18 cellular contexts compared by ENCODE assay signal in genomic region chr3:178545337-178545736, GRCh38. TPM values are rescaled to one million over a fixed set of nuclear protein-coding genes. Genes with fewer than 3 reads are reported as not detected.
A peak's percentile ranks its signal among the peaks of the same experiment; 100 is the strongest.
DNase-seq lines count a peak whose midpoint lies in the region; ATAC-seq and TF ChIP-seq lines count a peak whose summit lies in the region.
"Had no signal": no experiment of that assay in that cellular context is flagged by ENCODE, and none has a peak within 500 bp of the region (broad histone marks: within the 10 kb centered on the region; RNA-seq: fewer than 3 reads in every experiment).

No MANE protein-coding gene starts in this region.

- H3K27me3 Mint-ChIP-seq in GM23338 (ENCODE audit: insufficient read depth, low read depth, poor library complexity), result peaks cover 3% of the 10 kb centered on the region
- H3K27me3 Mint-ChIP-seq: CD4-positive, CD25-positive, alpha-beta regulatory T cell had no signal

- H3K9me3 Mint-ChIP-seq in GM23338, result no peaks in the 10 kb centered on the region

- DNase-seq in GM12865 (ENCODE audit: low read depth) (peak; percentile 66), GM23338 (ENCODE audit: low spot score) (no peak), MM.1S (peak; percentile 61), NCI-H1930 (lab: John Stamatoyannopoulos, UW) (no peak), NCI-H128 (lab: John Stamatoyannopoulos, UW; ENCODE audit: unreplicated experiment) (no peak), nucleus accumbens (lab: John Stamatoyannopoulos, UW) (no peak), NCI-H2227 treated with DMSO at 0.1 percent for 48 hours (lab: John Stamatoyannopoulos, UW) (no peak)
- DNase-seq: ACHN; CD4-positive, CD25-positive, alpha-beta regulatory T cell; DMS53; HFFc6 had no signal

- H3K9me3 ChIP-seq in MM.1S (replicated peaks; ENCODE audit: insufficient read depth, low read length), result no peaks in the 10 kb centered on the region
- H3K9me3 ChIP-seq: BLaER1 treated with 17β-estradiol and CSF1 and Interleukin-3, amounts not matched to agents 10 nM and 100 nM; HAP-1 had no signal

- peak overlapping the region; percentile 21; the same call in 1 of the 2 replicates for H3K4me2 ChIP-seq in GM23338
- peak overlapping the region; percentile 56 for H3K4me2 ChIP-seq in MM.1S (ENCODE audit: low read depth, low read length)
- H3K4me2 ChIP-seq: BLaER1 treated with 17β-estradiol and CSF1 and Interleukin-3, amounts not matched to agents 10 nM and 100 nM had no signal

- H3K27ac ChIP-seq in GM23338 (ENCODE audit: low read depth), result no peak overlapping the region
- peak overlapping the region; percentile 32; the same call in 1 of the 2 replicates for H3K27ac ChIP-seq in MM.1S (ENCODE audit: low read length)
- H3K27ac ChIP-seq in VCaP, result peak overlapping the region; percentile 25; the same call in 1 of the 2 replicates
- H3K27ac ChIP-seq: BLaER1 treated with 17β-estradiol and CSF1 and Interleukin-3, amounts not matched to agents 10 nM and 100 nM; KMS-11 had no signal

- H3K4me3 Mint-ChIP-seq in GM23338, result no peak overlapping the region
- H3K4me3 Mint-ChIP-seq: CD4-positive, CD25-positive, alpha-beta regulatory T cell; HFFc6 had no signal

- H3K79me2 ChIP-seq in GM23338 (replicated peaks; ENCODE audit: insufficient read depth) (no peaks in the 10 kb centered on the region), MM.1S (ENCODE audit: low read length) (no peaks in the 10 kb centered on the region)

- H3K4me1 ChIP-seq in GM23338 (ENCODE audit: insufficient read depth), result peaks cover 27% of the 10 kb centered on the region
- H3K4me1 ChIP-seq in MM.1S (ENCODE audit: low read length), result peaks cover 34% of the 10 kb centered on the region
- H3K4me1 ChIP-seq: BLaER1 treated with 17β-estradiol and CSF1 and Interleukin-3, amounts not matched to agents 10 nM and 100 nM had no signal

- no peak for ATAC-seq in GM23338
- ATAC-seq: HepG2 had no signal

- H3F3A ChIP-seq in GM23338 (replicated peaks; ENCODE audit: low read depth) (no peaks in the 10 kb centered on the region), MM.1S (ENCODE audit: insufficient read depth, low read length) (0 out of 2 replicates have a peak, but pooled peaks cover 2% of the 10 kb centered on the region)

- no peaks in the 10 kb centered on the region for H3K27me3 ChIP-seq in GM23338 (ENCODE audit: insufficient read depth)
- no peaks in the 10 kb centered on the region for H3K27me3 ChIP-seq in MM.1S (replicated peaks; ENCODE audit: insufficient read depth, low read length)
- H3K27me3 ChIP-seq: BLaER1 treated with 17β-estradiol and CSF1 and Interleukin-3, amounts not matched to agents 10 nM and 100 nM had no signal

- peak overlapping the region; percentile 25 for H3K4me3 ChIP-seq in GM12865 (ENCODE audit: low read depth, low read length)
- no peak overlapping the region for H3K4me3 ChIP-seq in GM23338
- H3K4me3 ChIP-seq in MM.1S (ENCODE audit: low read length), result peak overlapping the region; percentile 2; the same call in 1 of the 2 replicates
- H3K4me3 ChIP-seq: BLaER1 treated with 17β-estradiol and CSF1 and Interleukin-3, amounts not matched to agents 10 nM and 100 nM; HAP-1 had no signal

- H3K9ac ChIP-seq in MM.1S (ENCODE audit: low read length), result peak overlapping the region; percentile 9; the same call in 1 of the 2 replicates
- H3K9ac ChIP-seq: BLaER1 treated with 17β-estradiol and CSF1 and Interleukin-3, amounts not matched to agents 10 nM and 100 nM; KMS-11 had no signal

- no peaks in the 10 kb centered on the region for H3K36me3 Mint-ChIP-seq in GM23338 (ENCODE audit: low read depth)
- H3K36me3 Mint-ChIP-seq: CD4-positive, CD25-positive, alpha-beta regulatory T cell had no signal

- H3K9me2 ChIP-seq in GM23338 (ENCODE audit: insufficient read depth) (no peaks in the 10 kb centered on the region), MM.1S (replicated peaks; ENCODE audit: insufficient read depth, low read length) (no peaks in the 10 kb centered on the region)

- peaks cover 18% of the 10 kb centered on the region for H3K4me1 Mint-ChIP-seq in GM23338
- H3K4me1 Mint-ChIP-seq: CD4-positive, CD25-positive, alpha-beta regulatory T cell had no signal

- H4K20me1 ChIP-seq in GM23338 (replicated peaks; ENCODE audit: insufficient read depth) (no peaks in the 10 kb centered on the region), MM.1S (ENCODE audit: insufficient read depth, low read length) (no peaks in the 10 kb centered on the region)
- H4K20me1 ChIP-seq: BLaER1 treated with 17β-estradiol and CSF1 and Interleukin-3, amounts not matched to agents 10 nM and 100 nM had no signal

- no peak for TF ChIP-seq CTCF in GM12865 (IDR thresholded peaks at IDR 0.05; ENCODE audit: insufficient read depth, low read depth, low read length, missing control alignments)
- TF ChIP-seq CTCF in GM23338 (conservative IDR thresholded peaks at IDR 0.05; ENCODE audit: low read depth in 2 of 2), result no peak
- TF ChIP-seq CTCF in MM.1S (IDR thresholded peaks at IDR 0.05; ENCODE audit: low read length), result no peak
- no peak for TF ChIP-seq CTCF in VCaP (conservative IDR thresholded peaks at IDR 0.05)

- H3K36me3 ChIP-seq in GM23338 (ENCODE audit: insufficient read depth), result no peaks in the 10 kb centered on the region
- H3K36me3 ChIP-seq in MM.1S (replicated peaks; ENCODE audit: insufficient read depth, low read length), result no peaks in the 10 kb centered on the region
- H3K36me3 ChIP-seq: BLaER1 treated with 17β-estradiol and CSF1 and Interleukin-3, amounts not matched to agents 10 nM and 100 nM; HAP-1 had no signal

- no peak overlapping the region for H2AFZ ChIP-seq in GM23338
- peak overlapping the region; percentile 32 for H2AFZ ChIP-seq in MM.1S (ENCODE audit: low read length)

- no peak overlapping the region for H3K27ac Mint-ChIP-seq in GM23338
- H3K27ac Mint-ChIP-seq: CD4-positive, CD25-positive, alpha-beta regulatory T cell; HFFc6 had no signal

TF ChIP-seq in GM23338, 12 proteins besides CTCF, POLR2A, EP300 and RAD21:
- no peak for TF ChIP-seq EZH2 (IDR thresholded peaks at IDR 0.05; ENCODE audit: low read depth, unreplicated experiment)
- TF ChIP-seq ZNF114 (CRISPR knock-in tag; IDR thresholded peaks at IDR 0.05), result no peak
- no peak for TF ChIP-seq POLR2AphosphoS5 (IDR thresholded peaks at IDR 0.05; ENCODE audit: low read depth)
- no peak for TF ChIP-seq REST (IDR thresholded peaks at IDR 0.05; ENCODE audit: unreplicated experiment)
- TF ChIP-seq EZH2phosphoT487 (IDR thresholded peaks at IDR 0.05; ENCODE audit: unreplicated experiment), result no peak
- no peak for TF ChIP-seq ETS1 (IDR thresholded peaks at IDR 0.05)
- no peak for TF ChIP-seq NANOG (IDR thresholded peaks at IDR 0.05; ENCODE audit: borderline replicate concordance)
- TF ChIP-seq ZNF331 (CRISPR knock-in tag; IDR thresholded peaks at IDR 0.05; ENCODE audit: low read depth), result no peak

RNA-seq across cellular contexts. Expression of gene KCNMB2, which starts 9.1 kb away (rescaled TPM):
- total RNA-seq in GM23338 (2014; rRNA removed; shearing (Covaris generic)), result not detected in 2 replicates
- 0.28 and 0.53 TPM in 2 replicates for polyA plus RNA-seq in GM23338 (2016; fragmentation: Nextera tagmentation; extraction: Ambion mirVana)
- total RNA-seq: A172; CD4-positive, CD25-positive, alpha-beta regulatory T cell; H1; HepG2; HFFc6 had no signal
- polyA plus RNA-seq: CD4-positive, CD25-positive, alpha-beta regulatory T cell; H1; HepG2 had no signal

Comparison
In these comparisons a context has a peak if more than half of its experiments do, and no peak if none do; other contexts are left out.
1. DNase-seq: peak in GM12865 (single experiment) and MM.1S (single experiment); none in GM23338 (single experiment), NCI-H1930 (0 of 2), NCI-H128 (single experiment), nucleus accumbens (0 of 56) and NCI-H2227 treated with DMSO at 0.1 percent for 48 hours (single experiment).